ENCODE assay signal across 1 cellular context in the genomic region with DNA sequence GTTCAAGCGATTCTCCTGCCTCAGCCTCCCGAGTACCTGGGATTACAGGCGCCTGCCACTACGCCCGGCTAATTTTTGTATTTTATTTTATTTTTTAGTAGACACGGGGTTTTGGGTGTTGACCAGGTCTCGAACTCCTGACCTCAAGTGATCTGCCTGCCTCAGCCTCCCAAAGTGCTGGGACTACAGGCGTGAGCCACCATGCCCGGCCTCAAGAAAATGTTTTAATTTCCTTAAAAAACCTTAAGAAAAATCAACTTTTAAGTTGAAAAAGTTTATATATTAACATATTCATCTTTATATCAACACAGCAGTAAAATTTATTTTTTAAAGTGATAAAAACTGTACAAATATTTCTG.
TF ChIP-seq lines count a peak whose summit lies in the region.
"Not testable (repeated sequence)": the region's sequence is repeated elsewhere in the genome, so short reads cannot be mapped to it uniquely, and the experiment has no call there.

No MANE protein-coding gene starts in this region.

TF ChIP-seq in HepG2, 621 proteins besides CTCF, POLR2A, EP300 and RAD21:
- TF ChIP-seq TCF12 (IDR thresholded peaks at IDR 0.05), result not testable (repeated sequence)
- TF ChIP-seq TCF12 (CRISPR knock-in tag; IDR thresholded peaks at IDR 0.05) (0 out of 2 replicates have a peak, but pooled peaks have one; percentile 35), ZNF264 (CRISPR knock-in tag; IDR thresholded peaks at IDR 0.05) (0 out of 2 replicates have a peak, but pooled peaks have one; percentile 55), RELA (CRISPR knock-in tag; IDR thresholded peaks at IDR 0.05) (0 out of 2 replicates have a peak, but pooled peaks have one; percentile 9), ZNF724P (CRISPR knock-in tag; IDR thresholded peaks at IDR 0.05; ENCODE audit: borderline replicate concordance) (0 out of 2 replicates have a peak, but pooled peaks have one; percentile 11), MED8 (CRISPR knock-in tag; IDR thresholded peaks at IDR 0.05; ENCODE audit: insufficient replicate concordance) (peak; percentile 10)
- TF ChIP-seq, protein P1, sequence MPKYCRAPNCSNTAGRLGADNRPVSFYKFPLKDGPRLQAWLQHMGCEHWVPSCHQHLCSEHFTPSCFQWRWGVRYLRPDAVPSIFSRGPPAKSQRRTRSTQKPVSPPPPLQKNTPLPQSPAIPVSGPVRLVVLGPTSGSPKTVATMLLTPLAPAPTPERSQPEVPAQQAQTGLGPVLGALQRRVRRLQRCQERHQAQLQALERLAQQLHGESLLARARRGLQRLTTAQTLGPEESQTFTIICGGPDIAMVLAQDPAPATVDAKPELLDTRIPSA (CRISPR knock-in tag; IDR thresholded peaks at IDR 0.05; ENCODE audit: borderline replicate concordance), result 0 out of 2 replicates have a peak, but pooled peaks have one; percentile 25
- TF ChIP-seq, protein P2, sequence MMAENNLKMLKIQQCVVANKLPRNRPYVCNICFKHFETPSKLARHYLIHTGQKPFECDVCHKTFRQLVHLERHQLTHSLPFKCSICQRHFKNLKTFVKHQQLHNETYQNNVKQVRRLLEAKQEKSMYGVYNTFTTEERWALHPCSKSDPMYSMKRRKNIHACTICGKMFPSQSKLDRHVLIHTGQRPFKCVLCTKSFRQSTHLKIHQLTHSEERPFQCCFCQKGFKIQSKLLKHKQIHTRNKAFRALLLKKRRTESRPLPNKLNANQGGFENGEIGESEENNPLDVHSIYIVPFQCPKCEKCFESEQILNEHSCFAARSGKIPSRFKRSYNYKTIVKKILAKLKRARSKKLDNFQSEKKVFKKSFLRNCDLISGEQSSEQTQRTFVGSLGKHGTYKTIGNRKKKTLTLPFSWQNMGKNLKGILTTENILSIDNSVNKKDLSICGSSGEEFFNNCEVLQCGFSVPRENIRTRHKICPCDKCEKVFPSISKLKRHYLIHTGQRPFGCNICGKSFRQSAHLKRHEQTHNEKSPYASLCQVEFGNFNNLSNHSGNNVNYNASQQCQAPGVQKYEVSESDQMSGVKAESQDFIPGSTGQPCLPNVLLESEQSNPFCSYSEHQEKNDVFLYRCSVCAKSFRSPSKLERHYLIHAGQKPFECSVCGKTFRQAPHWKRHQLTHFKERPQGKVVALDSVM (CRISPR knock-in tag; IDR thresholded peaks at IDR 0.05), result 0 out of 2 replicates have a peak, but pooled peaks have one; percentile 2
